Comparison of ENCODE assay signal across 12 cellular contexts in the genomic region with DNA sequence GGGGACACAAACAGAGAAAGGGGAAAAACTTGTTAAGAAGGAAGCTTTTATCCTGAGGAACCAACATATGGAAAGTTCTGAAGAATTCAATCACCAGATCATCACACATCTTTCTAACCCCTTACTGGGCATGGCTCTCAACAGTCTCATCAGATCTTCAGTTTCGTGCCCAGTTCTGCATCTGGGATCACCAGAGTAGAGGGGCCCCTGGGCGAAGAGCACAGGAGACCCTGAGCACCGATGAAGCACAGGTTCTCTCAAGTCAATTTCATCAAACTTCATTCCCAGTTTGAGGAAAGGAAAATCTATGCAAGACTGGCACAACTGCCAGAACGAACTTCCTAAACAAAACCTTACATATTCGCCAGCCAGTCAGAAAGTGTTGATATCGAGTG. TPM values are rescaled to one million over a fixed set of nuclear protein-coding genes. Genes with fewer than 3 reads are reported as not detected.
A peak's percentile ranks its signal among the peaks of the same experiment; 100 is the strongest.
DNase-seq lines count a peak whose midpoint lies in the region; ATAC-seq and TF ChIP-seq lines count a peak whose summit lies in the region.
"Had no signal": no experiment of that assay in that cellular context is flagged by ENCODE, and none has a peak within 500 bp of the region (broad histone marks: within the 10 kb centered on the region; RNA-seq: fewer than 3 reads in every experiment).

No MANE protein-coding gene starts in this region.

- H3K27ac Mint-ChIP-seq in endothelial cell (ENCODE audit: unreplicated experiment), result peak overlapping the region; percentile 30
- peak overlapping the region; percentile 82 for H3K27ac Mint-ChIP-seq in stimulated activated naive B cell treated with anti-CD40 and anti-IgM and Interleukin-4, amounts not matched to agents 10 μg/mL and 1 μg/mL and 100 μg/mL, for 72 hours

- H3K27ac ChIP-seq in cardiac muscle cell, result peak overlapping the region; percentile 13
- peak overlapping the region; percentile 4 for H3K27ac ChIP-seq in VCaP

- H3K27me3 Mint-ChIP-seq in endothelial cell (ENCODE audit: unreplicated experiment), result peaks cover 9% of the 10 kb centered on the region
- no peaks in the 10 kb centered on the region for H3K27me3 Mint-ChIP-seq in stimulated activated naive B cell treated with anti-CD40 and anti-IgM and Interleukin-4, amounts not matched to agents 10 μg/mL and 1 μg/mL and 100 μg/mL, for 72 hours

- peak overlapping the region; percentile 77 for H3K4me3 Mint-ChIP-seq in endothelial cell (ENCODE audit: unreplicated experiment)
- no peak overlapping the region for H3K4me3 Mint-ChIP-seq in stimulated activated naive B cell treated with anti-CD40 and anti-IgM and Interleukin-4, amounts not matched to agents 10 μg/mL and 1 μg/mL and 100 μg/mL, for 72 hours
- H3K4me3 Mint-ChIP-seq: mesothelial cell of epicardium had no signal

- H3K9me3 ChIP-seq in cardiac muscle cell (ENCODE audit: low read depth), result no peaks in the 10 kb centered on the region
- H3K9me3 ChIP-seq: testis had no signal

- no peak for ATAC-seq in left cardiac atrium
- ATAC-seq in stimulated activated naive B cell treated with anti-CD40 and anti-IgM and Interleukin-4, amounts not matched to agents 10 μg/mL and 1 μg/mL and 100 μg/mL, for 72 hours (replicated peaks), result no peak

- H3K27me3 ChIP-seq in cardiac muscle cell, result no peaks in the 10 kb centered on the region
- H3K27me3 ChIP-seq: testis had no signal

- H3K9me3 Mint-ChIP-seq in endothelial cell (ENCODE audit: unreplicated experiment), result no peaks in the 10 kb centered on the region
- no peaks in the 10 kb centered on the region for H3K9me3 Mint-ChIP-seq in stimulated activated naive B cell treated with anti-CD40 and anti-IgM and Interleukin-4, amounts not matched to agents 10 μg/mL and 1 μg/mL and 100 μg/mL, for 72 hours
- H3K9me3 Mint-ChIP-seq: mesothelial cell of epicardium had no signal

- no peak for TF ChIP-seq CTCF in cardiac muscle cell (IDR thresholded peaks at IDR 0.05; ENCODE audit: low read depth, low read length)
- TF ChIP-seq CTCF in VCaP (conservative IDR thresholded peaks at IDR 0.05), result no peak
- no peak for TF ChIP-seq CTCF in endothelial cell (IDR thresholded peaks at IDR 0.05; ENCODE audit: unreplicated experiment)

- peaks cover 22% of the 10 kb centered on the region for H3K4me1 ChIP-seq in cardiac muscle cell (ENCODE audit: low read depth)

- H3K4me3 ChIP-seq in cardiac muscle cell, result no peak overlapping the region
- H3K4me3 ChIP-seq: testis had no signal

- peaks cover 85% of the 10 kb centered on the region for H3K36me3 Mint-ChIP-seq in endothelial cell (ENCODE audit: low read depth, unreplicated experiment)
- peaks cover 67 to 91% of the 10 kb centered on the region in 2 donors for H3K36me3 Mint-ChIP-seq in stimulated activated naive B cell treated with anti-CD40 and anti-IgM and Interleukin-4, amounts not matched to agents 10 μg/mL and 1 μg/mL and 100 μg/mL, for 72 hours

- no peak for DNase-seq in cardiac muscle cell (ENCODE audit: low read depth in 1 of 2, low spot score in 1 of 2)
- no peak for DNase-seq in left cardiac atrium
- DNase-seq in endothelial cell (ENCODE audit: low spot score), result no peak
- DNase-seq in stimulated activated naive B cell treated with anti-CD40 and anti-IgM and Interleukin-4, amounts not matched to agents 10 μg/mL and 1 μg/mL and 100 μg/mL, for 72 hours, result no peak
- DNase-seq in 8988T, result no peak
- no peak for DNase-seq in iPS-NIHi11 (ENCODE audit: low spot score)
- DNase-seq in GM03348 (ENCODE audit: low spot score), result no peak

- H3K36me3 ChIP-seq in cardiac muscle cell, result peaks cover 91% of the 10 kb centered on the region

- intact Hi-C loops in left cardiac atrium (cut with DNase I), result no loop called here

- H3K4me1 Mint-ChIP-seq in endothelial cell (ENCODE audit: unreplicated experiment), result peaks cover 46% of the 10 kb centered on the region
- peaks cover 58 to 96% of the 10 kb centered on the region in 2 donors for H3K4me1 Mint-ChIP-seq in stimulated activated naive B cell treated with anti-CD40 and anti-IgM and Interleukin-4, amounts not matched to agents 10 μg/mL and 1 μg/mL and 100 μg/mL, for 72 hours

RNA-seq across cellular contexts. Expression of a gene that starts 8.5 kb away (rescaled TPM):
- total RNA-seq in cardiac muscle cell (246 and 281 TPM in 2 replicates), left cardiac atrium (10 to 100 TPM; 31.3 to 48.6 TPM), endothelial cell (ENCODE audit: unreplicated experiment) (0.26 TPM)
- polyA plus RNA-seq in cardiac muscle cell, result 244 and 260 TPM in 2 replicates
- total RNA-seq: LHCN-M2 had no signal

RNA-seq across cellular contexts. Expression of a gene that starts 10.0 kb away (rescaled TPM):
- total RNA-seq in cardiac muscle cell (168 and 360 TPM in 2 replicates), left cardiac atrium (100 to 1,000 TPM; 154 to 208 TPM), endothelial cell (ENCODE audit: unreplicated experiment) (322 TPM)
- polyA plus RNA-seq in cardiac muscle cell, result 143 and 233 TPM in 2 replicates

RNA-seq across cellular contexts. Expression of a gene that starts 24.4 kb away (rescaled TPM):
- total RNA-seq in cardiac muscle cell (29.5 and 60.8 TPM in 2 replicates), left cardiac atrium (10 to 100 TPM; 25.3 to 37.1 TPM), endothelial cell (ENCODE audit: unreplicated experiment) (139 TPM)
- 60.8 and 64.0 TPM in 2 replicates for polyA plus RNA-seq in cardiac muscle cell
- total RNA-seq: PC-3 had no signal

RNA-seq across cellular contexts. Expression of a gene that starts 34.7 kb away (rescaled TPM):
- 24.3 and 35.9 TPM in 2 replicates for total RNA-seq in cardiac muscle cell
- polyA plus RNA-seq in cardiac muscle cell, result 16.1 and 31.1 TPM in 2 replicates
- 10 to 100 TPM in 1 of 2 donors, 1 to 10 TPM in 1; 10.0 to 10.4 TPM for total RNA-seq in left cardiac atrium
- total RNA-seq in endothelial cell (ENCODE audit: unreplicated experiment), result 202 TPM

RNA-seq across cellular contexts. Expression of a gene that starts 42.1 kb away (rescaled TPM):
- total RNA-seq in cardiac muscle cell (26.7 and 27.7 TPM in 2 replicates), left cardiac atrium (10 to 100 TPM in 1 of 2 donors, 1 to 10 TPM in 1; 9.0 to 12.3 TPM), endothelial cell (ENCODE audit: unreplicated experiment) (56.3 TPM)
- polyA plus RNA-seq in cardiac muscle cell, result 57.5 and 62.1 TPM in 2 replicates

Comparison
In these comparisons a context has a peak if more than half of its experiments do, and no peak if none do; other contexts are left out.
1. RNA of a gene that starts 8.5 kb away (total RNA-seq): 246 to 281 TPM in cardiac muscle cell and 31.3 to 48.6 TPM in left cardiac atrium; 0.26 TPM in endothelial cell (single experiment); every median in the first group is over 10 times any median in the second.